ENCODE assay signal across 20 cellular contexts in genomic region chr15:27234593-27234992, GRCh38.
"Had no signal": no experiment of that assay in that cellular context is flagged by ENCODE, and none has a peak within 500 bp of the region (broad histone marks: within the 10 kb centered on the region; RNA-seq: fewer than 3 reads in every experiment).

No MANE protein-coding gene starts in this region.

- DNase-seq: activated CD4-positive, alpha-beta T cell treated with anti-CD3 and anti-CD28 coated beads, Interleukin-2, amount 50 U/mL, for 1 hour; activated CD8-positive, alpha-beta memory T cell treated with anti-CD3 and anti-CD28 coated beads, Interleukin-2, amount 50 U/mL, for 4 hours; activated effector memory CD4-positive, alpha-beta T cell treated with Interleukin-2 at 50 U/mL for 16 hours; activated naive CD4-positive, alpha-beta T cell treated with anti-CD3 and anti-CD28 coated beads, Interleukin-2, amount 50 U/mL, for 16 hours; activated T-cell treated with anti-CD3 and anti-CD28 coated beads, Interleukin-2, amount 50 U/mL, for 48 hours; effector CD4-positive, alpha-beta T cell; gastrocnemius medialis; head of caudate nucleus; kidney; spleen; stimulated activated CD4-positive, alpha-beta T cell treated with anti-CD3 and anti-CD28 coated beads, Interleukin-4, amount 100 ng/mL, for 4 hours; T-helper 9 cell had no signal

- ATAC-seq: activated CD4-positive, CD25-positive, alpha-beta regulatory T cell treated with anti-CD3 and anti-CD28 coated beads, Interleukin-2, amount 50 U/mL, for 24 hours; gastrocnemius medialis; left lobe of liver; natural killer cell treated with Interleukin-12 subunit alpha and Interleukin-12 subunit beta and Interleukin-15 and Interleukin-18, amount 100 ng/mL, for 72 hours; stimulated activated memory B cell treated with anti-CD40 and anti-IgM and Interleukin-4, amounts not matched to agents 10 μg/mL and 1 μg/mL and 100 μg/mL, for 72 hours had no signal

- H3K27me3 ChIP-seq: gastrocnemius medialis, neutrophil, spleen had no signal

- H3K9me3 ChIP-seq: gastrocnemius medialis, neutrophil, spleen, thoracic aorta had no signal

- H3K4me1 ChIP-seq: gastrocnemius medialis, parathyroid adenoma had no signal

- H3K36me3 ChIP-seq: gastrocnemius medialis, neutrophil, spleen, thoracic aorta had no signal

- H3K27ac ChIP-seq: gastrocnemius medialis, neutrophil, parathyroid adenoma, spleen, thoracic aorta had no signal

- H3K4me3 ChIP-seq: gastrocnemius medialis, lung, spleen, thoracic aorta had no signal
